17 cellular contexts compared by ENCODE assay signal in genomic region chr1:109904105-109904817, GRCh38. TPM values are rescaled to one million over a fixed set of nuclear protein-coding genes. Genes with fewer than 3 reads are reported as not detected.
DNase-seq lines count a peak whose midpoint lies in the region; ATAC-seq and TF ChIP-seq lines count a peak whose summit lies in the region.
"Had no signal": no experiment of that assay in that cellular context is flagged by ENCODE, and none has a peak within 500 bp of the region (broad histone marks: within the 10 kb centered on the region; RNA-seq: fewer than 3 reads in every experiment).

No MANE protein-coding gene starts in this region.

- POLR2A ChIA-PET in activated CD4-positive, alpha-beta T cell treated with anti-CD3 and anti-CD28 coated beads, Interleukin-2, amount 10 ng/mL, durations not matched to agents 7 days and 5 days (lab: Charles Lee) = interaction anchor here (0.6 kb wide), 1 partner anchor 101 kb away, joined by 3 read pairs; no protein-coding TSS in a partner anchor

- peaks cover 8% of the 10 kb centered on the region for H3K4me1 ChIP-seq in vagina

- no peaks in the 10 kb centered on the region for H3K36me3 ChIP-seq in vagina
- H3K36me3 ChIP-seq: SJSA1, spleen had no signal

- ATAC-seq in stimulated activated naive B cell treated with anti-CD40 and anti-IgM and Interleukin-4, amounts not matched to agents 10 μg/mL and 1 μg/mL and 100 μg/mL, for 72 hours (replicated peaks) = no peak
- no peak for ATAC-seq in HG03520 (IDR thresholded peaks at IDR 0.05; ENCODE audit: unreplicated experiment)
- ATAC-seq: activated CD4-positive, CD25-positive, alpha-beta regulatory T cell treated with anti-CD3 and anti-CD28 coated beads, Interleukin-2, amount 50 U/mL, for 24 hours; activated T-helper 17 cell treated with anti-CD3 and anti-CD28 coated beads, Interleukin-2, amount 50 U/mL, for 72 hours had no signal

- no peaks in the 10 kb centered on the region for H3K9me3 ChIP-seq in vagina
- H3K9me3 ChIP-seq: SJSA1, spleen had no signal

- no peaks in the 10 kb centered on the region for H3K27me3 Mint-ChIP-seq in activated CD4-positive, alpha-beta T cell treated with anti-CD3 and anti-CD28 coated beads, Interleukin-2, amount 10 ng/mL, durations not matched to agents 24 days and 14 days
- no peaks in the 10 kb centered on the region for H3K27me3 Mint-ChIP-seq in activated CD4-positive, alpha-beta T cell treated with anti-CD3 and anti-CD28 coated beads, Interleukin-2, amount 10 ng/mL, durations not matched to agents 7 days and 5 days
- peaks cover 4 to 21% of the 10 kb centered on the region in 2 donors for H3K27me3 Mint-ChIP-seq in stimulated activated naive B cell treated with anti-CD40 and anti-IgM and Interleukin-4, amounts not matched to agents 10 μg/mL and 1 μg/mL and 100 μg/mL, for 72 hours
- H3K27me3 Mint-ChIP-seq: activated T-helper 17 cell treated with anti-CD3 and anti-CD28 coated beads, Interleukin-2, amount 50 U/mL, for 72 hours had no signal

- H3K4me3 Mint-ChIP-seq in activated CD4-positive, alpha-beta T cell treated with anti-CD3 and anti-CD28 coated beads, Interleukin-2, amount 10 ng/mL, durations not matched to agents 24 days and 14 days = no peak overlapping the region
- H3K4me3 Mint-ChIP-seq in activated CD4-positive, alpha-beta T cell treated with anti-CD3 and anti-CD28 coated beads, Interleukin-2, amount 10 ng/mL, durations not matched to agents 7 days and 5 days = no peak overlapping the region
- no peak overlapping the region for H3K4me3 Mint-ChIP-seq in stimulated activated naive B cell treated with anti-CD40 and anti-IgM and Interleukin-4, amounts not matched to agents 10 μg/mL and 1 μg/mL and 100 μg/mL, for 72 hours
- H3K4me3 Mint-ChIP-seq: activated T-helper 17 cell treated with anti-CD3 and anti-CD28 coated beads, Interleukin-2, amount 50 U/mL, for 72 hours had no signal

- TF ChIP-seq POLR2A in vagina (IDR thresholded peaks at IDR 0.05) = no peak

- TF ChIP-seq CTCF in vagina (IDR thresholded peaks at IDR 0.05) = no peak

- DNase-seq in activated CD4-positive, alpha-beta T cell treated with anti-CD3 and anti-CD28 coated beads, Interleukin-2, amount 10 ng/mL, durations not matched to agents 24 days and 14 days = no peak
- DNase-seq in activated CD4-positive, alpha-beta T cell treated with anti-CD3 and anti-CD28 coated beads, Interleukin-2, amount 10 ng/mL, durations not matched to agents 7 days and 5 days = no peak
- DNase-seq in amniotic epithelial cell (ENCODE audit: low read depth) (peak; percentile 31), inferior parietal cortex (ENCODE audit: extremely low spot score) (peak; percentile 76), vagina (ENCODE audit: extremely low spot score in 2 of 2) (no peak), NCI-H2081 treated with DMSO at 0.1 percent for 48 hours (lab: John Stamatoyannopoulos, UW) (no peak)
- DNase-seq in stimulated activated naive B cell treated with anti-CD40 and anti-IgM and Interleukin-4, amounts not matched to agents 10 μg/mL and 1 μg/mL and 100 μg/mL, for 72 hours = no peak
- DNase-seq: DMS53, islet precursor cell, naive B cell, NCI-H1436, NCI-H82, spleen had no signal

- CTCF ChIA-PET in activated CD4-positive, alpha-beta T cell treated with anti-CD3 and anti-CD28 coated beads, Interleukin-2, amount 10 ng/mL, durations not matched to agents 7 days and 5 days (lab: Charles Lee) = interaction anchor here (0.8 to 4.7 kb wide), 7 partner anchors 8 to 130 kb away, joined by 3 to 23 read pairs (median 4); no protein-coding TSS in a partner anchor

- H3K4me1 Mint-ChIP-seq in activated CD4-positive, alpha-beta T cell treated with anti-CD3 and anti-CD28 coated beads, Interleukin-2, amount 10 ng/mL, durations not matched to agents 24 days and 14 days = peaks cover 50% of the 10 kb centered on the region
- H3K4me1 Mint-ChIP-seq in activated CD4-positive, alpha-beta T cell treated with anti-CD3 and anti-CD28 coated beads, Interleukin-2, amount 10 ng/mL, durations not matched to agents 7 days and 5 days = peaks cover 36% of the 10 kb centered on the region
- H3K4me1 Mint-ChIP-seq in stimulated activated naive B cell treated with anti-CD40 and anti-IgM and Interleukin-4, amounts not matched to agents 10 μg/mL and 1 μg/mL and 100 μg/mL, for 72 hours = peaks cover 69 to 84% of the 10 kb centered on the region in 2 donors

- H3K9me3 Mint-ChIP-seq in activated CD4-positive, alpha-beta T cell treated with anti-CD3 and anti-CD28 coated beads, Interleukin-2, amount 10 ng/mL, durations not matched to agents 24 days and 14 days = peaks cover 3% of the 10 kb centered on the region
- H3K9me3 Mint-ChIP-seq in activated CD4-positive, alpha-beta T cell treated with anti-CD3 and anti-CD28 coated beads, Interleukin-2, amount 10 ng/mL, durations not matched to agents 7 days and 5 days = peaks cover 7% of the 10 kb centered on the region
- peaks cover 0 to 3% of the 10 kb centered on the region in 2 donors for H3K9me3 Mint-ChIP-seq in stimulated activated naive B cell treated with anti-CD40 and anti-IgM and Interleukin-4, amounts not matched to agents 10 μg/mL and 1 μg/mL and 100 μg/mL, for 72 hours
- H3K9me3 Mint-ChIP-seq: activated T-helper 17 cell treated with anti-CD3 and anti-CD28 coated beads, Interleukin-2, amount 50 U/mL, for 72 hours; naive B cell had no signal

- intact Hi-C loops in activated CD4-positive, alpha-beta T cell treated with anti-CD3 and anti-CD28 coated beads, Interleukin-2, amount 10 ng/mL, durations not matched to agents 24 days and 14 days (cut with micrococcal nuclease) = no loop called here
- intact Hi-C loops in vagina (cut with DNase I) = no loop called here

- H3K36me3 Mint-ChIP-seq in activated CD4-positive, alpha-beta T cell treated with anti-CD3 and anti-CD28 coated beads, Interleukin-2, amount 10 ng/mL, durations not matched to agents 24 days and 14 days (ENCODE audit: low read depth) = peaks cover 4% of the 10 kb centered on the region
- H3K36me3 Mint-ChIP-seq in activated CD4-positive, alpha-beta T cell treated with anti-CD3 and anti-CD28 coated beads, Interleukin-2, amount 10 ng/mL, durations not matched to agents 7 days and 5 days (ENCODE audit: low read depth) = peaks cover 6% of the 10 kb centered on the region
- peaks cover 6 to 11% of the 10 kb centered on the region in 2 donors for H3K36me3 Mint-ChIP-seq in stimulated activated naive B cell treated with anti-CD40 and anti-IgM and Interleukin-4, amounts not matched to agents 10 μg/mL and 1 μg/mL and 100 μg/mL, for 72 hours
- H3K36me3 Mint-ChIP-seq: naive B cell had no signal

- H3K27me3 ChIP-seq in vagina = no peaks in the 10 kb centered on the region
- H3K27me3 ChIP-seq: SJSA1 had no signal

- peak overlapping the region; percentile 54 for H3K27ac Mint-ChIP-seq in activated CD4-positive, alpha-beta T cell treated with anti-CD3 and anti-CD28 coated beads, Interleukin-2, amount 10 ng/mL, durations not matched to agents 24 days and 14 days
- no peak overlapping the region for H3K27ac Mint-ChIP-seq in activated CD4-positive, alpha-beta T cell treated with anti-CD3 and anti-CD28 coated beads, Interleukin-2, amount 10 ng/mL, durations not matched to agents 7 days and 5 days
- peak overlapping the region; percentile 72 for H3K27ac Mint-ChIP-seq in stimulated activated naive B cell treated with anti-CD40 and anti-IgM and Interleukin-4, amounts not matched to agents 10 μg/mL and 1 μg/mL and 100 μg/mL, for 72 hours

- no peak overlapping the region for H3K27ac ChIP-seq in vagina
- H3K27ac ChIP-seq: SJSA1 had no signal

- H3K4me3 ChIP-seq in vagina = no peak overlapping the region
- H3K4me3 ChIP-seq: SJSA1, spleen had no signal

RNA-seq across cellular contexts. Expression of gene CSF1, which starts 6.4 kb away (rescaled TPM):
- 190 and 193 TPM in 2 replicates for total RNA-seq in activated CD4-positive, alpha-beta T cell treated with anti-CD3 and anti-CD28 coated beads, Interleukin-2, amount 10 ng/mL, durations not matched to agents 24 days and 14 days
- total RNA-seq in activated CD4-positive, alpha-beta T cell treated with anti-CD3 and anti-CD28 coated beads, Interleukin-2, amount 10 ng/mL, durations not matched to agents 7 days and 5 days = 10 to 100 TPM; 39.5 to 42.4 TPM
- total RNA-seq in vagina = 159 TPM

Comparison
In these comparisons a context has a peak if more than half of its experiments do, and no peak if none do; other contexts are left out.
1. DNase-seq: peak in amniotic epithelial cell (single experiment) and inferior parietal cortex (single experiment); none in activated CD4-positive, alpha-beta T cell treated with anti-CD3 and anti-CD28 coated beads, Interleukin-2, amount 10 ng/mL, durations not matched to agents 24 days and 14 days (single experiment), activated CD4-positive, alpha-beta T cell treated with anti-CD3 and anti-CD28 coated beads, Interleukin-2, amount 10 ng/mL, durations not matched to agents 7 days and 5 days (single experiment), stimulated activated naive B cell treated with anti-CD40 and anti-IgM and Interleukin-4, amounts not matched to agents 10 μg/mL and 1 μg/mL and 100 μg/mL, for 72 hours (single experiment), vagina (0 of 2) and NCI-H2081 treated with DMSO at 0.1 percent for 48 hours (single experiment).